Comparison of ENCODE assay signal across 10 cellular contexts in genomic region chr6:138577151-138577915, GRCh38.
DNase-seq lines count a peak whose midpoint lies in the region; ATAC-seq and TF ChIP-seq lines count a peak whose summit lies in the region.
"Had no signal": no experiment of that assay in that cellular context is flagged by ENCODE, and none has a peak within 500 bp of the region (broad histone marks: within the 10 kb centered on the region; RNA-seq: fewer than 3 reads in every experiment).

No MANE protein-coding gene starts in this region.

- no peak for TF ChIP-seq CTCF in neural progenitor cell (IDR thresholded peaks at IDR 0.05)

- no peak overlapping the region for H3K4me3 Mint-ChIP-seq in neural progenitor cell
- H3K4me3 Mint-ChIP-seq: activated naive CD8-positive, alpha-beta T cell treated with anti-CD3 and anti-CD28 coated beads, Interleukin-2, amount 10 ng/mL, durations not matched to agents 7 days and 5 days had no signal

- no peaks in the 10 kb centered on the region for H3K27me3 Mint-ChIP-seq in neural progenitor cell (ENCODE audit: insufficient read depth, low read depth)

- H3K9me3 ChIP-seq in neural progenitor cell (ENCODE audit: low read depth), result no peaks in the 10 kb centered on the region
- no peaks in the 10 kb centered on the region for H3K9me3 ChIP-seq in GM23248 (ENCODE audit: low read depth)

- H3K4me1 Mint-ChIP-seq in neural progenitor cell, result peaks cover 52% of the 10 kb centered on the region
- H3K4me1 Mint-ChIP-seq: activated naive CD8-positive, alpha-beta T cell treated with anti-CD3 and anti-CD28 coated beads, Interleukin-2, amount 10 ng/mL, durations not matched to agents 7 days and 5 days had no signal

- DNase-seq in NCI-H1436 (lab: John Stamatoyannopoulos, UW), result peak; percentile 36
- peak; percentile 62 for DNase-seq in SHP77 treated with DMSO at 0.1 percent for 48 hours (lab: John Stamatoyannopoulos, UW)
- DNase-seq in neural progenitor cell (ENCODE audit: low spot score), result peak; percentile 38
- no peak for DNase-seq in ureter (ENCODE audit: low spot score)
- no peak for DNase-seq in amygdala (lab: John Stamatoyannopoulos, UW)
- DNase-seq in GM23248, result no peak
- DNase-seq in NCI-H1930 (lab: John Stamatoyannopoulos, UW), result no peak
- DNase-seq: activated naive CD8-positive, alpha-beta T cell treated with anti-CD3 and anti-CD28 coated beads, Interleukin-2, amount 10 ng/mL, durations not matched to agents 7 days and 5 days had no signal

- peak overlapping the region; percentile 8 for H3K27ac ChIP-seq in neural progenitor cell
- H3K27ac ChIP-seq in GM23248, result no peak overlapping the region
- H3K27ac ChIP-seq: KMS-11 had no signal

- H3K9ac ChIP-seq in neural progenitor cell (no peak overlapping the region), GM23248 (no peak overlapping the region)
- H3K9ac ChIP-seq: KMS-11 had no signal

- in situ Hi-C loops in GM23248 (cut with MboI), result no loop called here

- WGBS in GM23248 (ENCODE audit: low coverage in 1 of 2, low lambda C conversion rate in 2 of 2, missing lambda C conversion rate in 2 of 2), 2 experiments, result 84 to 85% methylated on average over 9 of the region's 9 CpGs

- no peaks in the 10 kb centered on the region for H3K9me2 ChIP-seq in GM23248 (ENCODE audit: insufficient read depth)

- H2AFZ ChIP-seq in neural progenitor cell (replicated peaks), result no peak overlapping the region
- H2AFZ ChIP-seq in GM23248, result no peak overlapping the region

- H3K4me1 ChIP-seq in neural progenitor cell, result peaks cover 47% of the 10 kb centered on the region
- H3K4me1 ChIP-seq in GM23248 (ENCODE audit: insufficient read depth), result no peaks in the 10 kb centered on the region

- peaks cover 12% of the 10 kb centered on the region for H3K79me2 ChIP-seq in neural progenitor cell (ENCODE audit: low read depth)
- H3K79me2 ChIP-seq in GM23248 (ENCODE audit: insufficient read depth), result no peaks in the 10 kb centered on the region

- no peaks in the 10 kb centered on the region for H3K36me3 Mint-ChIP-seq in neural progenitor cell
- H3K36me3 Mint-ChIP-seq: activated naive CD8-positive, alpha-beta T cell treated with anti-CD3 and anti-CD28 coated beads, Interleukin-2, amount 10 ng/mL, durations not matched to agents 7 days and 5 days had no signal

- H4K20me1 ChIP-seq in neural progenitor cell (ENCODE audit: low read depth), result peaks cover 4% of the 10 kb centered on the region
- no peaks in the 10 kb centered on the region for H4K20me1 ChIP-seq in GM23248 (ENCODE audit: insufficient read depth)

- H3K4me3 ChIP-seq in neural progenitor cell (no peak overlapping the region), GM23248 (no peak overlapping the region)

- H3K9me3 Mint-ChIP-seq in neural progenitor cell, result no peaks in the 10 kb centered on the region
- H3K9me3 Mint-ChIP-seq: activated naive CD8-positive, alpha-beta T cell treated with anti-CD3 and anti-CD28 coated beads, Interleukin-2, amount 10 ng/mL, durations not matched to agents 7 days and 5 days had no signal

- peak; percentile 83 for ATAC-seq in GM18868 (IDR thresholded peaks at IDR 0.05; ENCODE audit: unreplicated experiment)

- H3F3A ChIP-seq in neural progenitor cell (ENCODE audit: low read depth), result peaks cover 32% of the 10 kb centered on the region
- H3F3A ChIP-seq in GM23248 (ENCODE audit: insufficient read depth), result peaks cover 13% of the 10 kb centered on the region

- H3K4me2 ChIP-seq in neural progenitor cell (peak overlapping the region; percentile 58), GM23248 (ENCODE audit: unreplicated experiment) (no peak overlapping the region)
- H3K4me2 ChIP-seq: KMS-11 had no signal

- no peak overlapping the region for H3K27ac Mint-ChIP-seq in neural progenitor cell
- H3K27ac Mint-ChIP-seq: activated naive CD8-positive, alpha-beta T cell treated with anti-CD3 and anti-CD28 coated beads, Interleukin-2, amount 10 ng/mL, durations not matched to agents 7 days and 5 days had no signal

- H3K36me3 ChIP-seq in neural progenitor cell (no peaks in the 10 kb centered on the region), GM23248 (ENCODE audit: low read depth) (no peaks in the 10 kb centered on the region)

- no peaks in the 10 kb centered on the region for H3K27me3 ChIP-seq in neural progenitor cell
- H3K27me3 ChIP-seq in GM23248 (replicated peaks; ENCODE audit: insufficient read depth), result no peaks in the 10 kb centered on the region

Comparison
In these comparisons a context has a peak if more than half of its experiments do, and no peak if none do; other contexts are left out.
1. DNase-seq: peak in NCI-H1436 (single experiment), SHP77 treated with DMSO at 0.1 percent for 48 hours (single experiment) and neural progenitor cell (single experiment); none in ureter (single experiment), amygdala (0 of 56), GM23248 (single experiment) and NCI-H1930 (0 of 2).